ENCODE assay signal across 17 cellular contexts in the genomic region with DNA sequence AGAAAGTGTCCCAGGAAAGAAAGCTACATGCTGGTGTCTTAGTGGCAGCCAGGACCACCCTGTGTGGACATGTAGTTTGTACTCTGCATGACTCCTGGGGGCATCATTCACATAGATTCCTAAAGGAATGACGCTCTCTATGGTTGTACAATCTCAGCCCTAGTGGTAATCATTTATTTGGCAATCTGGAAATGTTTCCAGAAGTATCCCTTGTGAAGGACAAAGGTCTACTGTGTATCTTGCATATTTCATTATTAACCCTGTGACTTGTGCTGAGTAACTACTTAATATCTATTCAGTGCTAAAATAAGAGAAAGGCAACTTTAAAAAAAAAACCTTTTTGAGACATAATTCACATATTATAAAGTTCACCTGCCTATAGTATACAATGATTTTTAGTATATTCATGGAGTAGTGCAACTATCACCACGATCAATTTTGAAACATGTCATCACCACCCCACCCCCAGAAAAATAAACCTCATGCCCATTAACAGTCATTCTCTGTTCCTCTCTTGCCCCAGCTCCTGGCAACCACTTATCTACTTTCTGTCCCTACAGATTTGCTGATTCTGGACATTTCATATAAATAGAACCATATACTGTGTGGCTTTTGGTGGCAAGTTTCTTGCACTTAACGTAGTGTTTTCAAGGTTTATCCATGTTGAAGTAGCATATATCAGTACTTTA. TPM values are rescaled to one million over a fixed set of nuclear protein-coding genes. Genes with fewer than 3 reads are reported as not detected.
DNase-seq lines count a peak whose midpoint lies in the region; ATAC-seq and TF ChIP-seq lines count a peak whose summit lies in the region.
"Had no signal": no experiment of that assay in that cellular context is flagged by ENCODE, and none has a peak within 500 bp of the region (broad histone marks: within the 10 kb centered on the region; RNA-seq: fewer than 3 reads in every experiment).

No MANE protein-coding gene starts in this region.

- no peak overlapping the region for H2AFZ ChIP-seq in MM.1S (ENCODE audit: low read length)
- H2AFZ ChIP-seq in osteoblast (ENCODE audit: low read length), result no peak overlapping the region

- CTCF ChIA-PET in T-cell (lab: Charles Lee), result interaction anchor here in 1 of 2 donors (0.6 kb wide), 1 partner anchor 623 kb away, joined by 3 read pairs; no protein-coding TSS in a partner anchor

- intact Hi-C loops in stomach (cut with DNase I; ENCODE audit: low total_unique reads), result no loop called here

- H3K36me3 Mint-ChIP-seq in brain, result peaks cover 14% of the 10 kb centered on the region
- no peaks in the 10 kb centered on the region for H3K36me3 Mint-ChIP-seq in T-cell

- 65 to 72% (median 66%) methylated on average over 3 of the region's 3 CpGs for WGBS in stomach, 5 donors

- TF ChIP-seq CTCF in MM.1S (IDR thresholded peaks at IDR 0.05; ENCODE audit: low read length) (no peak), brain (conservative IDR thresholded peaks at IDR 0.05) (no peak), osteoblast (IDR thresholded peaks at IDR 0.05; ENCODE audit: extremely low read depth, low read depth, low read length) (no peak), stomach (IDR thresholded peaks at IDR 0.05) (no peak)

- no peak for TF ChIP-seq POLR2A in stomach (IDR thresholded peaks at IDR 0.05)

- H3K27ac Mint-ChIP-seq in brain (peak overlapping the region in 3 of 5 experiments; percentile 11 to 87 (median 47)), T-cell (no peak overlapping the region)
- H3K27ac Mint-ChIP-seq: HFFc6 had no signal

- DNase-seq in COLO829 (ENCODE audit: low spot score), result peak; percentile 77
- DNase-seq in MM.1S, result peak; percentile 78
- peak; percentile 19 for DNase-seq in osteoblast (ENCODE audit: insufficient read length, low spot score, missing footprints)
- no peak for DNase-seq in T-cell
- no peak for DNase-seq in central memory CD4-positive, alpha-beta T cell
- no peak for DNase-seq in stomach
- no peak for DNase-seq in NCI-H2107 (lab: John Stamatoyannopoulos, UW)
- DNase-seq: EL, GOT3, HFFc6, KBM-7, NCI-H1092 treated with DMSO at 0.1 percent for 48 hours, NCI-H526 treated with DMSO at 0.1 percent for 48 hours, SIG-M5 had no signal

- POLR2A ChIA-PET in T-cell (lab: Charles Lee), result no interaction called here

- H3K79me2 ChIP-seq in MM.1S (ENCODE audit: low read length) (no peaks in the 10 kb centered on the region), osteoblast (ENCODE audit: insufficient read depth, low read length) (no peaks in the 10 kb centered on the region)

- H3K4me3 Mint-ChIP-seq in brain (no peak overlapping the region), T-cell (no peak overlapping the region)
- H3K4me3 Mint-ChIP-seq: HFFc6 had no signal

- H3K9me3 Mint-ChIP-seq in brain (peaks cover 13 to 33% (median 26%) of the 10 kb centered on the region in 5 experiments), T-cell (peaks cover 0 to 6% (median 0%) of the 10 kb centered on the region in 3 donors)

- peaks cover 44% of the 10 kb centered on the region for H3K4me1 Mint-ChIP-seq in brain
- H3K4me1 Mint-ChIP-seq in T-cell, result no peaks in the 10 kb centered on the region

- H3K9me2 ChIP-seq in MM.1S (replicated peaks; ENCODE audit: insufficient read depth, low read length), result no peaks in the 10 kb centered on the region

- ATAC-seq in T-cell (replicated peaks in 1 of 4), result no peak

- no peaks in the 10 kb centered on the region for H3K27me3 Mint-ChIP-seq in brain
- H3K27me3 Mint-ChIP-seq in T-cell, result peaks cover 5 to 9% of the 10 kb centered on the region in 2 donors

- no peak for TF ChIP-seq EP300 in stomach (IDR thresholded peaks at IDR 0.05)

- no peak overlapping the region for H3K9ac ChIP-seq in MM.1S (ENCODE audit: low read length)

- H3K4me3 ChIP-seq in MM.1S (ENCODE audit: low read length) (no peak overlapping the region), osteoblast (ENCODE audit: insufficient read depth, low read length) (no peak overlapping the region), stomach (no peak overlapping the region)

- H3K4me2 ChIP-seq in MM.1S (ENCODE audit: low read depth, low read length) (peak overlapping the region; percentile 56), osteoblast (ENCODE audit: insufficient read depth, low read length) (no peak overlapping the region)

- H3K27ac ChIP-seq in MM.1S (ENCODE audit: low read length) (peak overlapping the region; percentile 51; the same call in 1 of the 2 replicates), osteoblast (ENCODE audit: low read depth, low read length) (no peak overlapping the region), stomach (no peak overlapping the region)
- H3K27ac ChIP-seq: C4-2B had no signal

- H3K4me1 ChIP-seq in MM.1S (ENCODE audit: low read length) (peaks cover 39% of the 10 kb centered on the region), osteoblast (ENCODE audit: insufficient read depth, low read length) (no peaks in the 10 kb centered on the region), stomach (peaks cover 0 to 15% (median 0%) of the 10 kb centered on the region in 4 donors)

- H3K27me3 ChIP-seq in MM.1S (replicated peaks; ENCODE audit: insufficient read depth, low read length), result no peaks in the 10 kb centered on the region
- no peaks in the 10 kb centered on the region for H3K27me3 ChIP-seq in osteoblast (ENCODE audit: insufficient read depth, low read length)
- H3K27me3 ChIP-seq in stomach, result no peaks in the 10 kb centered on the region

- H3K36me3 ChIP-seq in MM.1S (replicated peaks; ENCODE audit: insufficient read depth, low read length) (no peaks in the 10 kb centered on the region), osteoblast (ENCODE audit: insufficient read depth, low read length) (no peaks in the 10 kb centered on the region), stomach (no peaks in the 10 kb centered on the region)

- H4K20me1 ChIP-seq in MM.1S (ENCODE audit: insufficient read depth, low read length) (no peaks in the 10 kb centered on the region), osteoblast (ENCODE audit: insufficient read depth, low read length) (no peaks in the 10 kb centered on the region)

- peaks cover 9% of the 10 kb centered on the region; the same call in 1 of the 2 replicates for H3F3A ChIP-seq in MM.1S (ENCODE audit: insufficient read depth, low read length)

- H3K9me3 ChIP-seq in MM.1S (replicated peaks; ENCODE audit: insufficient read depth, low read length) (no peaks in the 10 kb centered on the region), osteoblast (ENCODE audit: low read depth, low read length) (no peaks in the 10 kb centered on the region), stomach (peaks cover 0 to 6% (median 0%) of the 10 kb centered on the region in 4 donors)

RNA-seq across cellular contexts. Expression of a gene that starts 51.7 kb away (rescaled TPM):
- 30.9 TPM for polyA plus RNA-seq in brain (ENCODE audit: insufficient read depth, low read depth, low replicate concordance)
- 9.4 and 9.8 TPM in 2 replicates for total RNA-seq in osteoblast
- 1 to 10 TPM in 1 of 5 donors, under 1 TPM in 2, not detected in 2; 0.22 to 1.1 (median 0.33) TPM for total RNA-seq in T-cell
- total RNA-seq in stomach, result 100 to 1,000 TPM in 3 of 5 donors, 10 to 100 TPM in 2; 71.2 to 212 (median 121) TPM
- 10 to 100 TPM in 2 of 3 donors, 1 to 10 TPM in 1; 6.1 to 18.9 (median 15.3) TPM for polyA plus RNA-seq in stomach
- total RNA-seq: OCI-LY7 had no signal

Comparison
In these comparisons a context has a peak if more than half of its experiments do, and no peak if none do; other contexts are left out.
1. DNase-seq: peak in COLO829 (single experiment), MM.1S (single experiment) and osteoblast (single experiment); none in T-cell (0 of 34), central memory CD4-positive, alpha-beta T cell (single experiment), stomach (single experiment) and NCI-H2107 (single experiment).
2. H3K27ac Mint-ChIP-seq: peak in brain (3 of 5); none in T-cell (0 of 2).